ENCODE assay signal across 9 cellular contexts in genomic region chr19:12484011-12484370, GRCh38. TPM values are rescaled to one million over a fixed set of nuclear protein-coding genes. Genes with fewer than 3 reads are reported as not detected.
DNase-seq lines count a peak whose midpoint lies in the region; ATAC-seq and TF ChIP-seq lines count a peak whose summit lies in the region.
"Had no signal": no experiment of that assay in that cellular context is flagged by ENCODE, and none has a peak within 500 bp of the region (broad histone marks: within the 10 kb centered on the region; RNA-seq: fewer than 3 reads in every experiment).

No MANE protein-coding gene starts in this region.

- no peaks in the 10 kb centered on the region for H4K20me1 ChIP-seq in SU-DHL-6 (ENCODE audit: low read depth, low read length)

- in situ Hi-C loops in gastrocnemius medialis (cut with MboI; ENCODE audit: low sequenced_read_pairs in 4 of 4): no loop called here

- H3F3A ChIP-seq in SU-DHL-6 (ENCODE audit: insufficient read depth): no peaks in the 10 kb centered on the region

- no peak for TF ChIP-seq EP300 in gastroesophageal sphincter (IDR thresholded peaks at IDR 0.05)

- H3K9me2 ChIP-seq in SU-DHL-6 (replicated peaks; ENCODE audit: insufficient read depth, low read length): no peaks in the 10 kb centered on the region

- intact Hi-C loops in gastrocnemius medialis (cut with DNase I; ENCODE audit: low total_unique reads): no loop called here

- TF ChIP-seq CTCF in SU-DHL-6 (IDR thresholded peaks at IDR 0.05; ENCODE audit: insufficient read depth, low read length, poor library complexity, severe bottlenecking) (no peak), gastroesophageal sphincter (IDR thresholded peaks at IDR 0.05) (no peak), gastrocnemius medialis (IDR thresholded peaks at IDR 0.05 in 4 of 5, conservative IDR thresholded peaks at IDR 0.05 in 1 of 5) (no peak)

- peaks cover 10% of the 10 kb centered on the region; the same call in 1 of the 2 replicates for H3K79me2 ChIP-seq in SU-DHL-6 (ENCODE audit: insufficient read depth, low read length)

- H3K4me1 ChIP-seq in gastroesophageal sphincter (peaks cover 0 to 30% (median 7%) of the 10 kb centered on the region in 3 donors), gastrocnemius medialis (peaks cover 6 to 7% of the 10 kb centered on the region in 2 donors)

- H3K27me3 ChIP-seq in SU-DHL-6 (ENCODE audit: low read length) (no peaks in the 10 kb centered on the region), gastroesophageal sphincter (no peaks in the 10 kb centered on the region), gastrocnemius medialis (no peaks in the 10 kb centered on the region)

- peak overlapping the region; percentile 80 for H3K4me2 ChIP-seq in SU-DHL-6 (ENCODE audit: low read depth, low read length, poor library complexity, severe bottlenecking)

- 0 to 1% methylated on average over 7 of the region's 13 CpGs for whole genome bisulfite sequencing in gastroesophageal sphincter (ENCODE audit: low coverage in 1 of 2), 2 donors

- no peaks in the 10 kb centered on the region for H3K9me3 ChIP-seq in SU-DHL-6 (ENCODE audit: insufficient read depth, low read length)
- H3K9me3 ChIP-seq in gastroesophageal sphincter: no peaks in the 10 kb centered on the region
- H3K9me3 ChIP-seq in gastrocnemius medialis: no peaks in the 10 kb centered on the region

- no peak overlapping the region for H3K27ac ChIP-seq in SU-DHL-6 (ENCODE audit: low read depth, low read length)
- peak overlapping the region; percentile 1 to 85 (median 78) for H3K27ac ChIP-seq in gastroesophageal sphincter
- H3K27ac ChIP-seq in gastrocnemius medialis: peak overlapping the region; percentile 62 to 74 (median 68)
- H3K27ac ChIP-seq: epithelial cell of prostate had no signal

- no peak for DNase-seq in gastrocnemius medialis
- DNase-seq in DMS 273 (lab: John Stamatoyannopoulos, UW; ENCODE audit: unreplicated experiment): no peak
- DNase-seq in stimulated activated CD4-positive, alpha-beta T cell treated with anti-CD3 and anti-CD28 coated beads, Interleukin-1b, Interleukin-23, amount 100 ng/mL, for 48 hours: no peak
- DNase-seq in GM03348 (ENCODE audit: low spot score): no peak

- no peaks in the 10 kb centered on the region for H3K36me3 ChIP-seq in SU-DHL-6 (ENCODE audit: low read length)
- no peaks in the 10 kb centered on the region for H3K36me3 ChIP-seq in gastroesophageal sphincter
- H3K36me3 ChIP-seq in gastrocnemius medialis: no peaks in the 10 kb centered on the region

- peak overlapping the region; percentile 73 for H3K9ac ChIP-seq in SU-DHL-6 (ENCODE audit: low read length)

- no peak for TF ChIP-seq POLR2A in gastroesophageal sphincter (IDR thresholded peaks at IDR 0.05)
- TF ChIP-seq POLR2A in gastrocnemius medialis (IDR thresholded peaks at IDR 0.05): no peak

- peak; percentile 5 for ATAC-seq in GM21360 (IDR thresholded peaks at IDR 0.05; ENCODE audit: unreplicated experiment)
- no peak for ATAC-seq in gastroesophageal sphincter
- ATAC-seq in gastrocnemius medialis: no peak
- ATAC-seq in GM18861 (IDR thresholded peaks at IDR 0.05; ENCODE audit: unreplicated experiment): no peak

- H2AFZ ChIP-seq in SU-DHL-6 (ENCODE audit: low read depth, low read length, severe bottlenecking): peak overlapping the region; percentile 93

- H3K4me3 ChIP-seq in SU-DHL-6 (ENCODE audit: insufficient read depth, low read length, poor library complexity, severe bottlenecking) (peak overlapping the region; percentile 72), gastroesophageal sphincter (peak overlapping the region; percentile 63 to 69), gastrocnemius medialis (peak overlapping the region; percentile 66 to 97 (median 87))

RNA-seq across cellular contexts. Expression of gene ZNF709, which starts 0.6 kb away (rescaled TPM):
- 1 to 10 TPM; 3.1 to 3.6 (median 3.3) TPM for total RNA-seq in gastroesophageal sphincter
- total RNA-seq in gastrocnemius medialis: 1 to 10 TPM in 1 of 4 donors, under 1 TPM in 3; 0.52 to 1.7 (median 0.61) TPM

RNA-seq across cellular contexts. Expression of gene ZNF443, which starts 43.2 kb away (rescaled TPM):
- total RNA-seq in gastroesophageal sphincter: 1 to 10 TPM; 3.1 to 9.2 (median 5.2) TPM
- 1 to 10 TPM in 3 of 4 donors, under 1 TPM in 1; 0.95 to 2.3 (median 1.7) TPM for total RNA-seq in gastrocnemius medialis
